ENCODE assay signal across 2 cellular contexts in the genomic region with DNA sequence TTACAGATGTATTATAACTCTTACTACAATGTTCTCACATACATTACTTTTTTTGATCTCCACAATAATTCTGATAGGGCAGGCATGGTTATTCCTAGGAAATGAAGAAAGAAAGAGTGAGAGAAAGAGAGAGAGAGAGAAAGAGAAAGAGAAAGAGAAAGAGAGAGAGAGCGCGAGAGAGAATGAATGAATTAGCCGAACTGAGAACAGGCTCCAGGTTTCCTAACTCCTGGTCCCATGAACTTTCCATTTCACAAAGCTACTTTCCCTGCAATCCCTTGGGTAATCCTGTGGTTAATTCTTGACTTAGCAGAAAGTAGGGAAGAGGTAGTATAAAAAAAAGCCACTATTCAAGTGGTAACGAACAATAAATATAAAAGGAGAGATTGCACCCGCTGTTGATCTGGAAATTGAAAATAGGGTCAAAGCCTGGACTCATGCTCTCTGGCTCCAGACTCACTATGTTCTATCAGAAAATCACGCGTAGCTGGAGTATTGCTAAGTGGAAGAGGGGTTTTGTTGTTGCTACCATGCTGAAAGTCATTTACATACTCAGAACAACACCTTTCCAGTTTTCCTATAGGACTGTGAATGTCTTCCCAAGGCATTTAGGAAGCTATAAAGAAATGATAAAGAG.
TF ChIP-seq lines count a peak whose summit lies in the region.

No MANE protein-coding gene starts in this region.

TF ChIP-seq in liver, 16 proteins besides CTCF, POLR2A, EP300 and RAD21:
- TF ChIP-seq, protein P1, sequence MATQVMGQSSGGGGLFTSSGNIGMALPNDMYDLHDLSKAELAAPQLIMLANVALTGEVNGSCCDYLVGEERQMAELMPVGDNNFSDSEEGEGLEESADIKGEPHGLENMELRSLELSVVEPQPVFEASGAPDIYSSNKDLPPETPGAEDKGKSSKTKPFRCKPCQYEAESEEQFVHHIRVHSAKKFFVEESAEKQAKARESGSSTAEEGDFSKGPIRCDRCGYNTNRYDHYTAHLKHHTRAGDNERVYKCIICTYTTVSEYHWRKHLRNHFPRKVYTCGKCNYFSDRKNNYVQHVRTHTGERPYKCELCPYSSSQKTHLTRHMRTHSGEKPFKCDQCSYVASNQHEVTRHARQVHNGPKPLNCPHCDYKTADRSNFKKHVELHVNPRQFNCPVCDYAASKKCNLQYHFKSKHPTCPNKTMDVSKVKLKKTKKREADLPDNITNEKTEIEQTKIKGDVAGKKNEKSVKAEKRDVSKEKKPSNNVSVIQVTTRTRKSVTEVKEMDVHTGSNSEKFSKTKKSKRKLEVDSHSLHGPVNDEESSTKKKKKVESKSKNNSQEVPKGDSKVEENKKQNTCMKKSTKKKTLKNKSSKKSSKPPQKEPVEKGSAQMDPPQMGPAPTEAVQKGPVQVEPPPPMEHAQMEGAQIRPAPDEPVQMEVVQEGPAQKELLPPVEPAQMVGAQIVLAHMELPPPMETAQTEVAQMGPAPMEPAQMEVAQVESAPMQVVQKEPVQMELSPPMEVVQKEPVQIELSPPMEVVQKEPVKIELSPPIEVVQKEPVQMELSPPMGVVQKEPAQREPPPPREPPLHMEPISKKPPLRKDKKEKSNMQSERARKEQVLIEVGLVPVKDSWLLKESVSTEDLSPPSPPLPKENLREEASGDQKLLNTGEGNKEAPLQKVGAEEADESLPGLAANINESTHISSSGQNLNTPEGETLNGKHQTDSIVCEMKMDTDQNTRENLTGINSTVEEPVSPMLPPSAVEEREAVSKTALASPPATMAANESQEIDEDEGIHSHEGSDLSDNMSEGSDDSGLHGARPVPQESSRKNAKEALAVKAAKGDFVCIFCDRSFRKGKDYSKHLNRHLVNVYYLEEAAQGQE (IDR thresholded peaks at IDR 0.05) = peak; percentile 39
- TF ChIP-seq TAF1 (conservative IDR thresholded peaks at IDR 0.05) (no peak), RXRA (IDR thresholded peaks at IDR 0.05) (peak in 1 of 2 donors; percentile 55), JUND (IDR thresholded peaks at IDR 0.05) (peak in 1 of 2 donors; percentile 33), HNF4A (conservative IDR thresholded peaks at IDR 0.05) (peak in 1 of 2 donors; percentile 51)

TF ChIP-seq in HepG2, 621 proteins besides CTCF, POLR2A, EP300 and RAD21:
- TF ChIP-seq, protein P2, sequence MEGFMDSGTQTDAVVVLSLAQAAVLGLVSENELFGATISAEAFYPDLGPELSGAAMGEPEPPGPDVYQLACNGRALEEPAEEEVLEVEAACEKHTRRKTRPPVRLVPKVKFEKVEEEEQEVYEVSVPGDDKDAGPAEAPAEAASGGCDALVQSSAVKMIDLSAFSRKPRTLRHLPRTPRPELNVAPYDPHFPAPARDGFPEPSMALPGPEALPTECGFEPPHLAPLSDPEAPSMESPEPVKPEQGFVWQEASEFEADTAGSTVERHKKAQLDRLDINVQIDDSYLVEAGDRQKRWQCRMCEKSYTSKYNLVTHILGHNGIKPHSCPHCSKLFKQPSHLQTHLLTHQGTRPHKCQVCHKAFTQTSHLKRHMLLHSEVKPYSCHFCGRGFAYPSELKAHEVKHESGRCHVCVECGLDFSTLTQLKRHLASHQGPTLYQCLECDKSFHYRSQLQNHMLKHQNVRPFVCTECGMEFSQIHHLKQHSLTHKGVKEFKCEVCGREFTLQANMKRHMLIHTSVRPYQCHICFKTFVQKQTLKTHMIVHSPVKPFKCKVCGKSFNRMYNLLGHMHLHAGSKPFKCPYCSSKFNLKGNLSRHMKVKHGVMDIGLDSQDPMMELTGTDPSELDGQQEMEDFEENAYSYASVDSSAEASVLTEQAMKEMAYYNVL (CRISPR knock-in tag; IDR thresholded peaks at IDR 0.05; ENCODE audit: borderline replicate concordance) = no peak
